ENCODE assay signal across 1 cellular context in the genomic region with DNA sequence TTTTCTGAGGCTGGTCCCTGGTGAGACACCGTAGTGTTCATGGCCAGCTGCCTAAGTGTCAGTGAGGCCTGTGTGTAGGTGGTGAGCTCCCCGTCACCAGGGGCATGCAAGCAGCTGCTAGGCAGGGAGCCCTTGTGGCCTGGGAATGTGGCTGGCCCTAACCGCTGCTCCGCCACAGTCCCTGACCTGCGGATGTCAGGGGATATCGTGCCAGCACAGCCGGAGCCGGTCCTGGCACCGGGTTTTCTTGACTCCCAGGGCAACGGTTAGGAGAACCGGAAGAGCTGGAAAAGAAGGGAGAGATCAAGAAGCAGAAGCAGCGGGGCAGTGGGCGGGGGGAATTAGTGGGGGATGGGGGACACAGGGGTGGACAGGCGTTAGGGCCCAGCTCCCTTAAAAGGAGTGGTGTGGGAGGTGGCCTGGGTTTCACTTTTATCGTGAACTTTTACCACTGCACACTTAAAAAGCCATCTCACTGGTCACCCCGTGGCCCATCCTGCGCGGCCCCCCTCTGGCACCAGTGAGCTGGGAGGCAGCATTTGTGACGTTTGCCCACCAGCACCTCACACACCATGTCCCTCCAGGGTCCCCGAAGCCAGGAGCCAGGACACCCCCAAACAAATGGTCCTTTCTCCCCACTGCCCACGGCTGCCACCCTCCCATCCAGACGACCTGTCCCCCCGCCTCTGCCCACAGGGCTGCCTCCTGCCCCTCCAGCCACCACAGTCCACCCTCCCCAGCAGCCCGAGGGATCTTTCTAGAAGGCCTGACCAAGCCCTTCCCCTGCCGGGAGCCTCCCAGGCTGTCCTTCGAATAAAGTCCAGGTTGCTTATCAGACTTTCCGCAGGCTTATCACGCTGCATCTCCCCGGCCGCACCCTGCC.
TF ChIP-seq lines count a peak whose summit lies in the region.

No MANE protein-coding gene starts in this region.

TF ChIP-seq in HepG2, 621 proteins besides CTCF, POLR2A, EP300 and RAD21 (continued from another document and continues in another):
- no peak for TF ChIP-seq HMGXB3 (CRISPR knock-in tag; IDR thresholded peaks at IDR 0.05; ENCODE audit: borderline replicate concordance)
- 0 out of 2 replicates have a peak, but pooled peaks have one; percentile 8 for TF ChIP-seq ZNF280D (CRISPR knock-in tag; IDR thresholded peaks at IDR 0.05)
- TF ChIP-seq MAFK (conservative IDR thresholded peaks at IDR 0.05 in 1 of 2, IDR thresholded peaks at IDR 0.05 in 1 of 2; ENCODE audit: low read length in 2 of 2), result no peak
- TF ChIP-seq RBAK (CRISPR knock-in tag; IDR thresholded peaks at IDR 0.05), result no peak
- TF ChIP-seq ZBTB46 (CRISPR knock-in tag; IDR thresholded peaks at IDR 0.05; ENCODE audit: borderline replicate concordance), result 0 out of 2 replicates have a peak, but pooled peaks have one; percentile 54
- no peak; the same call in 1 of the 2 replicates for TF ChIP-seq ZSCAN21 (CRISPR knock-in tag; IDR thresholded peaks at IDR 0.05; ENCODE audit: borderline replicate concordance)
- 0 out of 2 replicates have a peak, but pooled peaks have one; percentile 46 for TF ChIP-seq ZNF430 (CRISPR knock-in tag; IDR thresholded peaks at IDR 0.05)
- no peak for TF ChIP-seq TBX3 (IDR thresholded peaks at IDR 0.05; ENCODE audit: borderline replicate concordance)
- TF ChIP-seq ISX (CRISPR knock-in tag; conservative IDR thresholded peaks at IDR 0.05), result no peak
- no peak for TF ChIP-seq ZNF383 (CRISPR knock-in tag; IDR thresholded peaks at IDR 0.05; ENCODE audit: borderline replicate concordance)
- TF ChIP-seq ZNF431 (CRISPR knock-in tag; IDR thresholded peaks at IDR 0.05; ENCODE audit: borderline replicate concordance, low read depth), result 0 out of 2 replicates have a peak, but pooled peaks have one; percentile 70
- no peak for TF ChIP-seq ZSCAN20 (CRISPR knock-in tag; IDR thresholded peaks at IDR 0.05; ENCODE audit: borderline replicate concordance)
- no peak for TF ChIP-seq CREM (IDR thresholded peaks at IDR 0.05)
- TF ChIP-seq CREM (CRISPR knock-in tag; IDR thresholded peaks at IDR 0.05), result no peak
- no peak for TF ChIP-seq ZNF124 (CRISPR knock-in tag; IDR thresholded peaks at IDR 0.05)
- no peak for TF ChIP-seq CHD2 (IDR thresholded peaks at IDR 0.05; ENCODE audit: low read depth, low read length)
- no peak for TF ChIP-seq CSRNP1 (CRISPR knock-in tag; IDR thresholded peaks at IDR 0.05)
- no peak for TF ChIP-seq NR1H2 (CRISPR knock-in tag; IDR thresholded peaks at IDR 0.05; ENCODE audit: borderline replicate concordance, low read depth)
- TF ChIP-seq, protein P1, sequence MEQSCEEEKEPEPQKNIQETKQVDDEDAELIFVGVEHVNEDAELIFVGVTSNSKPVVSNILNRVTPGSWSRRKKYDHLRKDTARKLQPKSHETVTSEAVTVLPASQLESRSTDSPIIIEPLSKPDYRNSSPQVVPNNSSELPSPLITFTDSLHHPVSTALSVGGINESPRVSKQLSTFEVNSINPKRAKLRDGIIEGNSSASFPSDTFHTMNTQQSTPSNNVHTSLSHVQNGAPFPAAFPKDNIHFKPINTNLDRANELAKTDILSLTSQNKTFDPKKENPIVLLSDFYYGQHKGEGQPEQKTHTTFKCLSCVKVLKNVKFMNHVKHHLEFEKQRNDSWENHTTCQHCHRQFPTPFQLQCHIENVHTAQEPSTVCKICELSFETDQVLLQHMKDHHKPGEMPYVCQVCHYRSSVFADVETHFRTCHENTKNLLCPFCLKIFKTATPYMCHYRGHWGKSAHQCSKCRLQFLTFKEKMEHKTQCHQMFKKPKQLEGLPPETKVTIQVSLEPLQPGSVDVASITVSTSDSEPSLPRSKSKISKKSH (CRISPR knock-in tag; IDR thresholded peaks at IDR 0.05; ENCODE audit: borderline replicate concordance), result peak; percentile 17; the same call in 1 of the 2 replicates
- TF ChIP-seq ZNF367 (CRISPR knock-in tag; IDR thresholded peaks at IDR 0.05; ENCODE audit: borderline replicate concordance), result no peak
- TF ChIP-seq ATRX (CRISPR knock-in tag; IDR thresholded peaks at IDR 0.05; ENCODE audit: borderline replicate concordance), result no peak
- peak; percentile 55 for TF ChIP-seq POGZ (CRISPR knock-in tag; IDR thresholded peaks at IDR 0.05)
- TF ChIP-seq, protein P2, sequence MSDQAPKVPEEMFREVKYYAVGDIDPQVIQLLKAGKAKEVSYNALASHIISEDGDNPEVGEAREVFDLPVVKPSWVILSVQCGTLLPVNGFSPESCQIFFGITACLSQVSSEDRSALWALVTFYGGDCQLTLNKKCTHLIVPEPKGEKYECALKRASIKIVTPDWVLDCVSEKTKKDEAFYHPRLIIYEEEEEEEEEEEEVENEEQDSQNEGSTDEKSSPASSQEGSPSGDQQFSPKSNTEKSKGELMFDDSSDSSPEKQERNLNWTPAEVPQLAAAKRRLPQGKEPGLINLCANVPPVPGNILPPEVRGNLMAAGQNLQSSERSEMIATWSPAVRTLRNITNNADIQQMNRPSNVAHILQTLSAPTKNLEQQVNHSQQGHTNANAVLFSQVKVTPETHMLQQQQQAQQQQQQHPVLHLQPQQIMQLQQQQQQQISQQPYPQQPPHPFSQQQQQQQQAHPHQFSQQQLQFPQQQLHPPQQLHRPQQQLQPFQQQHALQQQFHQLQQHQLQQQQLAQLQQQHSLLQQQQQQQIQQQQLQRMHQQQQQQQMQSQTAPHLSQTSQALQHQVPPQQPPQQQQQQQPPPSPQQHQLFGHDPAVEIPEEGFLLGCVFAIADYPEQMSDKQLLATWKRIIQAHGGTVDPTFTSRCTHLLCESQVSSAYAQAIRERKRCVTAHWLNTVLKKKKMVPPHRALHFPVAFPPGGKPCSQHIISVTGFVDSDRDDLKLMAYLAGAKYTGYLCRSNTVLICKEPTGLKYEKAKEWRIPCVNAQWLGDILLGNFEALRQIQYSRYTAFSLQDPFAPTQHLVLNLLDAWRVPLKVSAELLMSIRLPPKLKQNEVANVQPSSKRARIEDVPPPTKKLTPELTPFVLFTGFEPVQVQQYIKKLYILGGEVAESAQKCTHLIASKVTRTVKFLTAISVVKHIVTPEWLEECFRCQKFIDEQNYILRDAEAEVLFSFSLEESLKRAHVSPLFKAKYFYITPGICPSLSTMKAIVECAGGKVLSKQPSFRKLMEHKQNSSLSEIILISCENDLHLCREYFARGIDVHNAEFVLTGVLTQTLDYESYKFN (CRISPR knock-in tag; conservative IDR thresholded peaks at IDR 0.05), result peak; percentile 50
- TF ChIP-seq SIN3B (IDR thresholded peaks at IDR 0.05; ENCODE audit: low read length), result 0 out of 2 replicates have a peak, but pooled peaks have one; percentile 9
- TF ChIP-seq HMG20A (CRISPR knock-in tag; IDR thresholded peaks at IDR 0.05; ENCODE audit: borderline replicate concordance), result no peak
- TF ChIP-seq, protein P3, sequence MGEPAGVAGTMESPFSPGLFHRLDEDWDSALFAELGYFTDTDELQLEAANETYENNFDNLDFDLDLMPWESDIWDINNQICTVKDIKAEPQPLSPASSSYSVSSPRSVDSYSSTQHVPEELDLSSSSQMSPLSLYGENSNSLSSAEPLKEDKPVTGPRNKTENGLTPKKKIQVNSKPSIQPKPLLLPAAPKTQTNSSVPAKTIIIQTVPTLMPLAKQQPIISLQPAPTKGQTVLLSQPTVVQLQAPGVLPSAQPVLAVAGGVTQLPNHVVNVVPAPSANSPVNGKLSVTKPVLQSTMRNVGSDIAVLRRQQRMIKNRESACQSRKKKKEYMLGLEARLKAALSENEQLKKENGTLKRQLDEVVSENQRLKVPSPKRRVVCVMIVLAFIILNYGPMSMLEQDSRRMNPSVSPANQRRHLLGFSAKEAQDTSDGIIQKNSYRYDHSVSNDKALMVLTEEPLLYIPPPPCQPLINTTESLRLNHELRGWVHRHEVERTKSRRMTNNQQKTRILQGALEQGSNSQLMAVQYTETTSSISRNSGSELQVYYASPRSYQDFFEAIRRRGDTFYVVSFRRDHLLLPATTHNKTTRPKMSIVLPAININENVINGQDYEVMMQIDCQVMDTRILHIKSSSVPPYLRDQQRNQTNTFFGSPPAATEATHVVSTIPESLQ (CRISPR knock-in tag; conservative IDR thresholded peaks at IDR 0.05), result no peak
- TF ChIP-seq ZNF382 (CRISPR knock-in tag; IDR thresholded peaks at IDR 0.05; ENCODE audit: borderline replicate concordance), result no peak
- no peak for TF ChIP-seq KLF12 (CRISPR knock-in tag; IDR thresholded peaks at IDR 0.05; ENCODE audit: borderline replicate concordance)
- no peak for TF ChIP-seq JDP2 (CRISPR knock-in tag; IDR thresholded peaks at IDR 0.05; ENCODE audit: borderline replicate concordance)
- TF ChIP-seq SMC3 (IDR thresholded peaks at IDR 0.05; ENCODE audit: low read length), result no peak
- no peak for TF ChIP-seq ZNF616 (CRISPR knock-in tag; IDR thresholded peaks at IDR 0.05; ENCODE audit: low read depth)
- no peak for TF ChIP-seq CAMTA2 (CRISPR knock-in tag; IDR thresholded peaks at IDR 0.05; ENCODE audit: borderline replicate concordance)
